Comparison of ENCODE assay signal across 22 cellular contexts in genomic region chr7:73907554-73908122, GRCh38. TPM values are rescaled to one million over a fixed set of nuclear protein-coding genes. Genes with fewer than 3 reads are reported as not detected.
"Had no signal": no experiment of that assay in that cellular context is flagged by ENCODE, and none has a peak within 500 bp of the region (broad histone marks: within the 10 kb centered on the region; RNA-seq: fewer than 3 reads in every experiment).

No MANE protein-coding gene starts in this region.

- H3K27ac ChIP-seq: colonic mucosa, neutrophil, parathyroid adenoma, WERI-Rb-1 had no signal

- H3K27me3 ChIP-seq: colonic mucosa, neutrophil, tibial artery had no signal

- H3K27ac Mint-ChIP-seq: activated CD4-positive, alpha-beta T cell treated with anti-CD3 and anti-CD28 coated beads for 36 hours; brain had no signal

- H3K4me3 Mint-ChIP-seq: activated CD4-positive, alpha-beta T cell treated with anti-CD3 and anti-CD28 coated beads for 36 hours; brain had no signal

- H3K9me3 ChIP-seq: colonic mucosa, neutrophil, tibial artery had no signal

- ATAC-seq: activated CD4-positive, alpha-beta T cell treated with anti-CD3 and anti-CD28 coated beads for 36 hours had no signal

- H3K36me3 ChIP-seq: colonic mucosa, neutrophil, tibial artery, WERI-Rb-1 had no signal

- H3K4me3 ChIP-seq: colonic mucosa, tibial artery had no signal

- H3K4me1 ChIP-seq: colonic mucosa, parathyroid adenoma had no signal

- H3K27me3 Mint-ChIP-seq: activated CD4-positive, alpha-beta T cell treated with anti-CD3 and anti-CD28 coated beads for 36 hours; naive B cell had no signal

- DNase-seq: activated CD4-positive, alpha-beta T cell treated with anti-CD3 and anti-CD28 coated beads for 36 hours; activated CD4-positive, alpha-beta T cell treated with anti-CD3 and anti-CD28 coated beads, Interleukin-2, amount 50 U/mL, for 48 hours; activated naive CD4-positive, alpha-beta T cell treated with Interleukin-2 at 50 U/mL for 16 hours; activated T-cell treated with anti-CD3 and anti-CD28 coated beads for 4 hours; central memory CD4-positive, alpha-beta T cell; colonic mucosa; foreskin melanocyte; mammary epithelial cell; naive B cell; stimulated activated CD4-positive, alpha-beta T cell treated with anti-CD3 and anti-CD28 coated beads, Interleukin-12 subunit alpha, Interleukin-12 subunit beta, amount 100 ng/mL, for 4 hours; stimulated activated CD4-positive, alpha-beta T cell treated with anti-CD3 and anti-CD28 coated beads, Interleukin-1b, Interleukin-23, amount 100 ng/mL, for 48 hours; stimulated activated CD8-positive, alpha-beta memory T cell treated with anti-CD3 and anti-CD28 coated beads, Interleukin-4, amount 100 ng/mL, for 48 hours; stimulated activated naive CD4-positive, alpha-beta T cell treated with Interleukin-2 at 50 U/mL for 16 hours; SW 1271; T-helper 2 cell; tibial artery had no signal

- H3K36me3 Mint-ChIP-seq: brain, naive B cell had no signal

- H3K4me1 Mint-ChIP-seq: activated CD4-positive, alpha-beta T cell treated with anti-CD3 and anti-CD28 coated beads for 36 hours had no signal

- H3K9me3 Mint-ChIP-seq: naive B cell had no signal

RNA-seq across cellular contexts. Expression of gene TMEM270, which starts 46.7 kb away (rescaled TPM):
- total RNA-seq: activated CD4-positive, alpha-beta T cell treated with anti-CD3 and anti-CD28 coated beads for 36 hours; colonic mucosa; mammary epithelial cell; mononuclear cell; subcutaneous adipose tissue had no signal
